In the genomic region with DNA sequence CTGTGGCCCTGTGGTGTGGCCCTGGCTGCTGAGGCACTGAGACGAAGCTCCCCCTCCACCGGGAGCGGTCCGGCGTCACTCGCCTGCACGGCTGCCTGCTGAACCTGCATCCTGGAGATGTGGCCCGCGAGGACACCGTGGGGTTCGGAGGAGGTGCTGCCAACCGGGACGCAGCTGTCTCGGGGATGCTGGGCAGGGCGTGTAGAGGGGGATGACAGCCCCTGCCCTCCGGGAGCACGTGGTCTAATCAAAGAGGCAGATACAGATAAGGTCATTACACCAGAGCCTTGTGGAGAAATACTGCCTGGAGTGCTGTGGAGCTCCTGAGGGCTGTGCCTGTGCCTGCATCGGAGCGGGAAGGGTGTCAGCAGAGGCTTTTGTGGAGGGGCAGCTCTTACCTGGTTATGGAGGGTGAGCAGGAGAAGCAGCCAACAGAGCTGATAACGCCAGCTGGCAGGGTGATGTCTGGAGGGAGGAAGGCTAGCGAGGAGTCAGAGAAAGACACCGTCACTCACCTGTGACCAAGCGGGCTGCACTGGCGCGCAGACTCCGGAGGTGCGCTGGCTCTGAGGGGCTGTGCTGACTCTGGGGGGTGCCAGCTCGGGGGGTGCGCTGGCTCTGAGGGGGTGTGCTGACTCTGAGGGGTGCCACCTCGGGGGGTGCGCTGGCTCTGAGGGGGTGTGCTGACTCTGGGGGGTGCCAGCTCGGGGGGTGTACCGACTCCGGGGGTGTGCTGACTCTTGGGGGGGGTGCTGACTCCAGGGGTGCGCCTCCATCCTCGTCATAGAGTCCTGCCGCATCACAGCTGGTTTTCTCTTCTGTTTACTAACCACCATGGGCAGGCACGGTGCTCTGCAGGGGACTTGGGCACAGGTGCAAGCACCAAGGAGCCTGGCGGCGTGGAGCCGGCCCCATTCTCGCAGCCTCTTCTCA, we compare ENCODE assay signal across 14 cellular contexts.
DNase-seq lines count a peak whose midpoint lies in the region; ATAC-seq and TF ChIP-seq lines count a peak whose summit lies in the region.
"Had no signal": no experiment of that assay in that cellular context is flagged by ENCODE, and none has a peak within 500 bp of the region (broad histone marks: within the 10 kb centered on the region; RNA-seq: fewer than 3 reads in every experiment).

No MANE protein-coding gene starts in this region.

- ATAC-seq in HG03439 (IDR thresholded peaks at IDR 0.05; ENCODE audit: unreplicated experiment), result no peak

- no peak for TF ChIP-seq CTCF in BE2C (IDR thresholded peaks at IDR 0.05; ENCODE audit: low read depth, low read length)

- peaks cover 74 to 100% (median 92%) of the 10 kb centered on the region in 11 experiments; a peak in 21 of 22 replicates for H4K20me1 ChIP-seq in BLaER1 treated with 17β-estradiol and CSF1 and Interleukin-3, amounts not matched to agents 10 nM and 100 nM

- H3K4me3 ChIP-seq in BE2C (ENCODE audit: low read depth, low read length), result no peak overlapping the region
- peak overlapping the region in 3 of 10 experiments; percentile 1 to 39 (median 30); a peak in 4 of 20 replicates for H3K4me3 ChIP-seq in BLaER1 treated with 17β-estradiol and CSF1 and Interleukin-3, amounts not matched to agents 10 nM and 100 nM
- H3K4me3 ChIP-seq: hepatocyte, smooth muscle cell, thoracic aorta had no signal

- DNase-seq in BE2C (peak; percentile 64), NCI-H69 (lab: John Stamatoyannopoulos, UW) (peak; percentile 75), iPS-NIHi11 (ENCODE audit: low spot score) (peak; percentile 24), A172 (ENCODE audit: low spot score) (no peak), HUDEP-2 (lab: John Stamatoyannopoulos, UW; ENCODE audit: unreplicated experiment in 76 of 76) (no peak)
- DNase-seq: activated CD4-positive, alpha-beta T cell treated with anti-CD3 and anti-CD28 coated beads for 4 hours; activated naive CD4-positive, alpha-beta T cell treated with anti-CD3 and anti-CD28 coated beads for 36 hours; HFFc6; NCI-H1930 had no signal

- H3K27ac ChIP-seq in BLaER1 treated with 17β-estradiol and CSF1 and Interleukin-3, amounts not matched to agents 10 nM and 100 nM, result peak overlapping the region in 8 of 11 experiments; percentile 0 to 68 (median 36); a peak in 8 of 22 replicates
- H3K27ac ChIP-seq: hepatocyte, thoracic aorta had no signal

- H3K27me3 ChIP-seq in BE2C, result no peaks in the 10 kb centered on the region
- peaks cover 23 to 85% (median 59%) of the 10 kb centered on the region in 11 experiments for H3K27me3 ChIP-seq in BLaER1 treated with 17β-estradiol and CSF1 and Interleukin-3, amounts not matched to agents 10 nM and 100 nM
- H3K27me3 ChIP-seq: hepatocyte had no signal

- H3K9me3 ChIP-seq in BE2C, result no peaks in the 10 kb centered on the region
- H3K9me3 ChIP-seq in BLaER1 treated with 17β-estradiol and CSF1 and Interleukin-3, amounts not matched to agents 10 nM and 100 nM (replicated peaks in 1 of 11), result no peaks in the 10 kb centered on the region; a peak in 1 of 22 replicates
- H3K9me3 ChIP-seq: thoracic aorta had no signal

- peak overlapping the region; percentile 78 to 98 (median 95) for H3K4me2 ChIP-seq in BLaER1 treated with 17β-estradiol and CSF1 and Interleukin-3, amounts not matched to agents 10 nM and 100 nM
- H3K4me2 ChIP-seq: hepatocyte, smooth muscle cell had no signal

- peaks cover 26% of the 10 kb centered on the region for H3K36me3 ChIP-seq in BE2C
- H3K36me3 ChIP-seq in BLaER1 treated with 17β-estradiol and CSF1 and Interleukin-3, amounts not matched to agents 10 nM and 100 nM, result peaks cover 18 to 57% (median 41%) of the 10 kb centered on the region in 11 experiments; a peak in 20 of 22 replicates

- peak overlapping the region in 8 of 11 experiments; percentile 2 to 64 (median 31); a peak in 9 of 22 replicates for H3K9ac ChIP-seq in BLaER1 treated with 17β-estradiol and CSF1 and Interleukin-3, amounts not matched to agents 10 nM and 100 nM

- H3K4me1 ChIP-seq in BE2C, result peaks cover 7% of the 10 kb centered on the region
- H3K4me1 ChIP-seq in BLaER1 treated with 17β-estradiol and CSF1 and Interleukin-3, amounts not matched to agents 10 nM and 100 nM, result peaks cover 55 to 100% (median 99%) of the 10 kb centered on the region in 10 experiments

Comparison
In these comparisons a context has a peak if more than half of its experiments do, and no peak if none do; other contexts are left out.
1. DNase-seq: peak in BE2C (single experiment), NCI-H69 (single experiment) and iPS-NIHi11 (single experiment); none in A172 (single experiment) and HUDEP-2 (0 of 76).